ENCODE assay signal across 9 cellular contexts in the genomic region with DNA sequence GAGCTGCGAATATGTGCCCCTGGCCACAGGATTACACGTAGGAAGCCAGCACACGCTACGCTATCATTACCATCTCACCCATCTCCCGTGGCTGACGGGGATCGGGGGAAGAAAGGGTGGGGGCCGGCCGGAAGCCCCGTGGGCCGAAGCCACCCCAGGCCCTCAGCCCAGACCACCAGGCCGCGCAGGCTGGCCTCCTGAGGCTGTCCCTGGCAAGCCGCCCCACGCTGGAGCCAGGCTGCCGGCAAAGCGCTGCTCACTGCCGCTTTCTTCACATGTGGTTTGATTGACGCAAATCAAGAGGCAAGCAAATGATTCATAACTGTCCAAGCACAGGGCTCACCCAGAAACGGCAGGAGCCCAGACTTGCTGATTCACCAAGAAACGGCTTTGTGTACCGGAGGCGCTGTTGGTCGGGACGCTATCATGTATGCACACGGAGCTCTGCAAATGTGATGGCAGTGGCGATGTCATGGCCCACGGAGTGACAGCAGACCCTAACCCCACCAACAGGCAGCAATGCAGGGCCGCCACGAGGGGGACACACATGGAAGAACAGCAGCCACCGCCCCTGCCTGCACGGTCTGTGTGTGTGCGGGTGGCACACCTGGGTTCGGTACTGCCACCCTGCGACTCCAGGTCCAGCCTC.
DNase-seq lines count a peak whose midpoint lies in the region; ATAC-seq, FAIRE-seq and TF ChIP-seq lines count a peak whose summit lies in the region.
"Had no signal": no experiment of that assay in that cellular context is flagged by ENCODE, and none has a peak within 500 bp of the region (broad histone marks: within the 10 kb centered on the region; RNA-seq: fewer than 3 reads in every experiment).

No MANE protein-coding gene starts in this region.

- no peaks in the 10 kb centered on the region for H3K36me3 ChIP-seq in right lobe of liver

- H3K27ac ChIP-seq in caudate nucleus (ENCODE audit: low read depth, low read length) (peak overlapping the region; percentile 68), right lobe of liver (no peak overlapping the region)
- H3K27ac ChIP-seq: SK-N-MC had no signal

- H3K9me3 ChIP-seq in right lobe of liver: no peaks in the 10 kb centered on the region

- WGBS in right lobe of liver (ENCODE audit: insufficient coverage, low coverage, low lambda C conversion rate, missing lambda C conversion rate): 59% methylated on average over 5 of the region's 35 CpGs

- intact Hi-C loops in right lobe of liver (cut with DNase I): no loop called here

- no peak overlapping the region for H3K4me3 ChIP-seq in right lobe of liver
- H3K4me3 ChIP-seq: SK-N-MC had no signal

- DNase-seq in G401 (ENCODE audit: low spot score) (peak; percentile 61), HTR-8/SVneo (ENCODE audit: insufficient read length, low spot score) (peak; percentile 89), caudate nucleus (lab: John Stamatoyannopoulos, UW) (peak in 16 of 61 donors; percentile 25 to 69 (median 48)), right lobe of liver (no peak), NCI-H2107 (lab: John Stamatoyannopoulos, UW) (no peak), DMS114 treated with DMSO at 0.1 percent for 48 hours (lab: John Stamatoyannopoulos, UW; ENCODE audit: unreplicated experiment) (no peak)
- peak; percentile 77 for DNase-seq in activated CD4-positive, CD25-positive, alpha-beta regulatory T cell treated with anti-CD3 and anti-CD28 coated beads, Interleukin-2, amount 50 U/mL, for 72 hours
- peak; percentile 63 to 74 for DNase-seq in stimulated activated CD4-positive, alpha-beta T cell treated with anti-CD3 and anti-CD28 coated beads, Interleukin-4, amount 100 ng/mL, for 48 hours (ENCODE audit: low read depth in 2 of 2)

- peak; percentile 35 to 67 (median 46) for ATAC-seq in right lobe of liver

- in situ Hi-C loops in G401 (cut with HindIII; ENCODE audit: low sequenced_read_pairs): no loop called here

- no peak for TF ChIP-seq CTCF in right lobe of liver (IDR thresholded peaks at IDR 0.05)

- H3K27me3 ChIP-seq in right lobe of liver: no peaks in the 10 kb centered on the region

- FAIRE-seq in HTR-8/SVneo (lab: Jason Lieb, UNC): peak; percentile 93

- no peaks in the 10 kb centered on the region for H3K4me1 ChIP-seq in right lobe of liver

- TF ChIP-seq POLR2A in right lobe of liver (IDR thresholded peaks at IDR 0.05): no peak

Comparison
In these comparisons a context has a peak if more than half of its experiments do, and no peak if none do; other contexts are left out.
1. DNase-seq: peak in G401 (single experiment), HTR-8/SVneo (single experiment), activated CD4-positive, CD25-positive, alpha-beta regulatory T cell treated with anti-CD3 and anti-CD28 coated beads, Interleukin-2, amount 50 U/mL, for 72 hours (single experiment) and stimulated activated CD4-positive, alpha-beta T cell treated with anti-CD3 and anti-CD28 coated beads, Interleukin-4, amount 100 ng/mL, for 48 hours (2 of 2); none in right lobe of liver (0 of 3), NCI-H2107 (single experiment) and DMS114 treated with DMSO at 0.1 percent for 48 hours (single experiment).